In the genomic region with DNA sequence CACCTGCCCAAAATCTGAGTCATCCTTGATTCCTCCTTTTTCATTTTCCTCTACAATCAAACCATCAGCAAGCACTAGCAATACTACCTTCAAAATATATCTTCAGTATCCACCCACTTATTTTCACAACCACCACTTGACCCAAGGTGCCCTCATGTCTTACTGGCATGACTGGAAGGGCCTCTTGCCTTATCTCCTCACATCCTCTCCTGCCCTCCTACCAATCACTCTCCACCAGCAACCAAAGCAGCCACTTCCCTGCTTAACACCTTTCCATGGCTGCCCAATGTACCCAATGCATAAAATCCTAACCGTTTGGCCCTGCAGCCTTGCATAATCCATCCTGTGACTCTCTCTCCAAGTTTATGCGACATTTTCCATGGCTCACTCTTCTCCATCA, we compare ENCODE assay signal across 5 cellular contexts.
"Had no signal": no experiment of that assay in that cellular context is flagged by ENCODE, and none has a peak within 500 bp of the region (broad histone marks: within the 10 kb centered on the region; RNA-seq: fewer than 3 reads in every experiment).

No MANE protein-coding gene starts in this region.

- H3K4me3 ChIP-seq: GM23338 had no signal

- H3K4me3 Mint-ChIP-seq: GM23338, H9, IgD-negative memory B cell had no signal

- H3K4me1 Mint-ChIP-seq: IgD-negative memory B cell had no signal

- H3K27ac ChIP-seq: HL-60 had no signal

- DNase-seq: H9, HCEC 1CT had no signal

- H3K27me3 Mint-ChIP-seq: IgD-negative memory B cell had no signal

- H3K36me3 Mint-ChIP-seq: IgD-negative memory B cell had no signal

- ATAC-seq: GM23338 had no signal

- H3K27ac Mint-ChIP-seq: GM23338, IgD-negative memory B cell had no signal
